Comparison of ENCODE assay signal across 2 cellular contexts in genomic region chr1:229254910-229255541, GRCh38.
TF ChIP-seq lines count a peak whose summit lies in the region.

No MANE protein-coding gene starts in this region.

TF ChIP-seq in K562, 482 proteins besides CTCF, POLR2A, EP300 and RAD21 (continued from another document):
- TF ChIP-seq DEAF1 (CRISPR knock-in tag; IDR thresholded peaks at IDR 0.05), result peak; percentile 16; the same call in 1 of the 2 replicates
- 0 out of 2 replicates have a peak, but pooled peaks have one; percentile 42 for TF ChIP-seq ZNF707 (CRISPR knock-in tag; conservative IDR thresholded peaks at IDR 0.05)

TF ChIP-seq in neural cell, 6 proteins besides CTCF, POLR2A, EP300 and RAD21 (continued from another document):
- TF ChIP-seq SMC3 (conservative IDR thresholded peaks at IDR 0.05; ENCODE audit: poor library complexity), result peak; percentile 88
